In genomic region chr2:81163583-81163982, GRCh38 we compare ENCODE assay signal across 34 cellular contexts.
"Had no signal": no experiment of that assay in that cellular context is flagged by ENCODE, and none has a peak within 500 bp of the region (broad histone marks: within the 10 kb centered on the region; RNA-seq: fewer than 3 reads in every experiment).

No MANE protein-coding gene starts in this region.

- H3K4me1 ChIP-seq: adrenal gland, ascending aorta, body of pancreas, breast epithelium had no signal

- FAIRE-seq: astrocyte, bronchial epithelial cell had no signal

- H3K9me3 ChIP-seq: adrenal gland, ascending aorta, body of pancreas, breast epithelium had no signal

- H3K36me3 ChIP-seq: adrenal gland, ascending aorta, brain microvascular endothelial cell, breast epithelium, cardiac muscle cell had no signal

- H3K4me3 ChIP-seq: adrenal gland, ascending aorta, body of pancreas, breast epithelium, cardiac muscle cell had no signal

- H3K27me3 ChIP-seq: adrenal gland, ascending aorta, body of pancreas, brain microvascular endothelial cell, breast epithelium, cardiac muscle cell had no signal

- DNase-seq: activated effector memory CD4-positive, alpha-beta T cell treated with anti-CD3 and anti-CD28 coated beads, Interleukin-2, amount 50 U/mL, for 16 hours; activated effector memory CD4-positive, alpha-beta T cell treated with Interleukin-2 at 50 U/mL for 16 hours; activated gamma-delta T cell; activated gamma-delta T cell treated with Interleukin-2 at 50 U/mL for 16 hours; activated naive CD4-positive, alpha-beta T cell; activated naive CD4-positive, alpha-beta T cell treated with anti-CD3 and anti-CD28 coated beads for 36 hours; activated naive CD4-positive, alpha-beta T cell treated with anti-CD3 and anti-CD28 coated beads, Interleukin-2, amount 10 ng/mL, durations not matched to agents 7 days and 5 days; activated naive CD4-positive, alpha-beta T cell treated with anti-CD3 and anti-CD28 coated beads, Interleukin-2, amount 50 U/mL, for 16 hours; activated naive CD4-positive, alpha-beta T cell treated with Interleukin-2 at 50 U/mL for 16 hours; activated naive CD8-positive, alpha-beta T cell treated with anti-CD3 and anti-CD28 coated beads for 36 hours; activated naive CD8-positive, alpha-beta T cell treated with anti-CD3 and anti-CD28 coated beads, Interleukin-2, amount 10 ng/mL, durations not matched to agents 7 days and 5 days; activated naive CD8-positive, alpha-beta T cell treated with anti-CD3 and anti-CD28 coated beads, Interleukin-2, amount 50 U/mL, for 24 hours; activated T-cell treated with anti-CD3 and anti-CD28 coated beads, Interleukin-2, amount 50 U/mL, for 1 hour; activated T-cell treated with anti-CD3 and anti-CD28 coated beads, Interleukin-2, amount 50 U/mL, for 24 hours; activated T-cell treated with anti-CD3 and anti-CD28 coated beads, Interleukin-2, amount 50 U/mL, for 4 hours; activated T-cell treated with anti-CD3 and anti-CD28 coated beads, Interleukin-2, amount 50 U/mL, for 48 hours; activated T-cell treated with anti-CD3 and anti-CD28 coated beads, Interleukin-2, amount 50 U/mL, for 72 hours; adrenal gland; amniotic stem cell; amygdala; anterior cingulate cortex; aorta; body of pancreas; brain microvascular endothelial cell; caudate nucleus; central memory CD4-positive, alpha-beta T cell; cerebellar nuclear complex had no signal

- ATAC-seq: activated naive CD4-positive, alpha-beta T cell treated with anti-CD3 and anti-CD28 coated beads, Interleukin-2, amount 50 U/mL, for 72 hours; activated naive CD8-positive, alpha-beta T cell treated with anti-CD3 and anti-CD28 coated beads, Interleukin-2, amount 50 U/mL, for 24 hours; activated T-cell treated with anti-CD3 and anti-CD28 coated beads, Interleukin-2, amount 50 U/mL, for 4 hours; activated T-cell treated with anti-CD3 and anti-CD28 coated beads, Interleukin-2, amount 50 U/mL, for 72 hours; activated T-helper 17 cell treated with anti-CD3 and anti-CD28 coated beads, Interleukin-2, amount 50 U/mL, for 72 hours; body of pancreas had no signal

- H3K27ac ChIP-seq: adrenal gland, ascending aorta, body of pancreas, brain microvascular endothelial cell, breast epithelium, cardiac muscle cell had no signal
